In the genomic region with DNA sequence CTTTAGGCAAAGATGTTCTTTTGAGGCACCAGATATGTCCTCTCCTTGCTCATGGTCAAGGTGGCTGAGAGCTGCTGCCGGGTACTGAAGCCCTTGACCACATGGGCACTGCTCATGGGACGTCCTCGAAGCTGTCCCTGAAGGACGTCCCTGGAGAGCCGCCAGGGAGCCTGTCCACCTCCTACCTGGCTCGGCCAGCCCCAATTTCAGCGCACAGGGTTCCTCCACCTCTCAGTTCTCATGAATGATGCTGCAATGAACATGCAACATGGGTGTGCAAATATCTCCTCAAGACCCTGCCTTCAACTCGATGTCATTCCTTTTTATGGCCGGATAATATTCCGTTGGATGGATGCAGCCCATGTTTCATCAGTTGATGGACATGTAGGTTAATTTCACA, we compare ENCODE assay signal across 17 cellular contexts. TPM values are rescaled to one million over a fixed set of nuclear protein-coding genes. Genes with fewer than 3 reads are reported as not detected.
DNase-seq lines count a peak whose midpoint lies in the region; ATAC-seq, FAIRE-seq and TF ChIP-seq lines count a peak whose summit lies in the region.
"Had no signal": no experiment of that assay in that cellular context is flagged by ENCODE, and none has a peak within 500 bp of the region (broad histone marks: within the 10 kb centered on the region; RNA-seq: fewer than 3 reads in every experiment).

No MANE protein-coding gene starts in this region.

- no peak overlapping the region for H3K27ac Mint-ChIP-seq in activated CD8-positive, alpha-beta memory T cell treated with anti-CD3 and anti-CD28 coated beads, Interleukin-2, amount 10 ng/mL, durations not matched to agents 7 days and 5 days
- H3K27ac Mint-ChIP-seq: CD4-positive, alpha-beta memory T cell; HFFc6 had no signal

- H3K27ac ChIP-seq in hepatocyte: no peak overlapping the region
- no peak overlapping the region for H3K27ac ChIP-seq in HepG2 (ENCODE audit: extremely low read length, insufficient read depth, low read length)
- H3K27ac ChIP-seq: HL-60 had no signal

- H3K4me1 Mint-ChIP-seq in activated CD8-positive, alpha-beta memory T cell treated with anti-CD3 and anti-CD28 coated beads, Interleukin-2, amount 10 ng/mL, durations not matched to agents 7 days and 5 days: peaks cover 12% of the 10 kb centered on the region

- TF ChIP-seq CTCF in hepatocyte (IDR thresholded peaks at IDR 0.05; ENCODE audit: poor library complexity) (no peak), HepG2 (CRISPR knock-in tag; IDR thresholded peaks at IDR 0.05) (no peak), BE2C (IDR thresholded peaks at IDR 0.05; ENCODE audit: low read depth, low read length) (no peak)

- H3K9me3 ChIP-seq in hepatocyte (ENCODE audit: low read depth): no peaks in the 10 kb centered on the region
- H3K9me3 ChIP-seq in HepG2 (ENCODE audit: low read length): peaks cover 3% of the 10 kb centered on the region
- H3K9me3 ChIP-seq in BE2C: no peaks in the 10 kb centered on the region

- no peak overlapping the region for H3K9ac ChIP-seq in HepG2 (ENCODE audit: insufficient read depth, low read depth, low read length)

- no TSS peak for BruUV-seq in HepG2 (replicated peaks; lab: Mats Ljungman, UMichigan)

- peak; percentile 40 for DNase-seq in activated CD8-positive, alpha-beta memory T cell treated with anti-CD3 and anti-CD28 coated beads for 24 hours
- DNase-seq in activated CD8-positive, alpha-beta memory T cell treated with anti-CD3 and anti-CD28 coated beads, Interleukin-2, amount 10 ng/mL, durations not matched to agents 7 days and 5 days: no peak
- DNase-seq in hepatocyte (ENCODE audit: low spot score): no peak
- DNase-seq in HepG2 (ENCODE audit: low spot score): no peak
- DNase-seq in EL: no peak
- DNase-seq in BE2C: no peak
- DNase-seq: CD4-positive, alpha-beta memory T cell; DMS153; DMS79; GF-D8; GOT3; H7; HFFc6; IMR-90 had no signal

- POLR2A ChIA-PET in HepG2 (lab: Yijun Ruan, JAX): interaction anchor here (0.8 to 1.6 kb wide), 6 partner anchors 11 to 71 kb away, joined by 3 to 15 read pairs (median 4); a partner anchor contains a TSS

- no peak for ATAC-seq in activated CD8-positive, alpha-beta memory T cell treated with anti-CD3 and anti-CD28 coated beads, Interleukin-2, amount 10 ng/mL, durations not matched to agents 7 days and 5 days
- ATAC-seq in HepG2: no peak
- ATAC-seq: HCT116 had no signal

- TF ChIP-seq POLR2A in HepG2 (IDR thresholded peaks at IDR 0.05; ENCODE audit: insufficient read depth in 1 of 2, low read depth in 2 of 2, low read length in 2 of 2): no peak

- H3K36me3 Mint-ChIP-seq in activated CD8-positive, alpha-beta memory T cell treated with anti-CD3 and anti-CD28 coated beads, Interleukin-2, amount 10 ng/mL, durations not matched to agents 7 days and 5 days: peaks cover 3% of the 10 kb centered on the region

- no peak overlapping the region for H3K4me3 ChIP-seq in hepatocyte
- H3K4me3 ChIP-seq in HepG2 (replicated peaks in 1 of 3; ENCODE audit: insufficient read depth in 1 of 3, low read depth in 2 of 3, low read length in 3 of 3): peak overlapping the region in 1 of 3 experiments; percentile 51; a peak in 2 of 6 replicates
- no peak overlapping the region for H3K4me3 ChIP-seq in BE2C (ENCODE audit: low read depth, low read length)

- intact Hi-C loops in HepG2 (cut with micrococcal nuclease; ENCODE audit: unreplicated experiment): no loop called here

- no peaks in the 10 kb centered on the region for H3K9me2 ChIP-seq in hepatocyte (replicated peaks; ENCODE audit: insufficient read depth)

- TF ChIP-seq EP300 in HepG2 (IDR thresholded peaks at IDR 0.05; ENCODE audit: low read depth in 2 of 2, low read length in 2 of 2) (no peak), HepG2 (CRISPR knock-in tag; IDR thresholded peaks at IDR 0.05; ENCODE audit: borderline replicate concordance) (no peak)

- H3K4me2 ChIP-seq in hepatocyte (peak overlapping the region; percentile 61), HepG2 (ENCODE audit: low read depth, low read length) (peak overlapping the region; percentile 82)

- peaks cover 4% of the 10 kb centered on the region for H3K27me3 ChIP-seq in hepatocyte
- peaks cover 0 to 11% of the 10 kb centered on the region in 2 experiments; a peak in 1 of 5 replicates for H3K27me3 ChIP-seq in HepG2 (ENCODE audit: control insufficient read depth in 1 of 2, insufficient read depth in 2 of 2, low read length in 2 of 2)
- H3K27me3 ChIP-seq in BE2C: no peaks in the 10 kb centered on the region

- H3K4me3 Mint-ChIP-seq in activated CD8-positive, alpha-beta memory T cell treated with anti-CD3 and anti-CD28 coated beads, Interleukin-2, amount 10 ng/mL, durations not matched to agents 7 days and 5 days: no peak overlapping the region
- H3K4me3 Mint-ChIP-seq: CD14-positive monocyte, HFFc6 had no signal

- no peak for TF ChIP-seq RAD21 in HepG2 (CRISPR knock-in tag; IDR thresholded peaks at IDR 0.05)

- H4K20me1 ChIP-seq in hepatocyte (ENCODE audit: insufficient read depth, poor library complexity, severe bottlenecking) (no peaks in the 10 kb centered on the region), HepG2 (ENCODE audit: insufficient read depth, low read length) (no peaks in the 10 kb centered on the region)

- H2AFZ ChIP-seq in hepatocyte: no peak overlapping the region
- H2AFZ ChIP-seq in HepG2 (ENCODE audit: low read length): no peak overlapping the region

- H3K79me2 ChIP-seq in hepatocyte (no peaks in the 10 kb centered on the region), HepG2 (ENCODE audit: insufficient read depth, low read length) (no peaks in the 10 kb centered on the region)

- WGBS in hepatocyte (ENCODE audit: low lambda C conversion rate, missing lambda C conversion rate): 94% methylated on average over 10 of the region's 10 CpGs
- 76% methylated on average over 10 of the region's 10 CpGs for WGBS in HepG2 (ENCODE audit: low lambda C conversion rate)

- H3K4me1 ChIP-seq in hepatocyte (ENCODE audit: insufficient read depth) (peaks cover 24% of the 10 kb centered on the region), HepG2 (ENCODE audit: insufficient read depth, low read length) (peaks cover 39% of the 10 kb centered on the region), BE2C (no peaks in the 10 kb centered on the region)

- H3K9me3 Mint-ChIP-seq in activated CD8-positive, alpha-beta memory T cell treated with anti-CD3 and anti-CD28 coated beads, Interleukin-2, amount 10 ng/mL, durations not matched to agents 7 days and 5 days (ENCODE audit: low read depth): peaks cover 6% of the 10 kb centered on the region

- in situ Hi-C loops in HepG2 (cut with HindIII; ENCODE audit: extremely low pct_ligation_motif_present, low pct_unique_long_range_greater_than_20kb): no loop called here

- H3K36me3 ChIP-seq in hepatocyte (replicated peaks; ENCODE audit: insufficient read depth, low read depth) (no peaks in the 10 kb centered on the region), HepG2 (replicated peaks in 1 of 2; ENCODE audit: control insufficient read depth in 1 of 2, insufficient read depth in 2 of 2, low read length in 2 of 2) (no peaks in the 10 kb centered on the region), BE2C (no peaks in the 10 kb centered on the region)

- FAIRE-seq in HepG2 (lab: Jason Lieb, UNC): no peak

- peaks cover 16% of the 10 kb centered on the region for H3K27me3 Mint-ChIP-seq in activated CD8-positive, alpha-beta memory T cell treated with anti-CD3 and anti-CD28 coated beads, Interleukin-2, amount 10 ng/mL, durations not matched to agents 7 days and 5 days

- CTCF ChIA-PET in activated CD8-positive, alpha-beta memory T cell treated with anti-CD3 and anti-CD28 coated beads, Interleukin-2, amount 10 ng/mL, durations not matched to agents 7 days and 5 days (lab: Charles Lee): no interaction called here
- CTCF ChIA-PET in HepG2 (lab: Yijun Ruan, JAX; ENCODE audit: low intra/inter-chr PET ratio, low total read pairs): no interaction called here

RNA-seq across cellular contexts. Expression of a gene that starts 24.4 kb away (rescaled TPM):
- 10 to 100 TPM; 33.3 to 35.8 TPM for total RNA-seq in activated CD8-positive, alpha-beta memory T cell treated with anti-CD3 and anti-CD28 coated beads, Interleukin-2, amount 10 ng/mL, durations not matched to agents 7 days and 5 days
- total RNA-seq in hepatocyte (33.3 and 40.9 TPM in 2 replicates), HepG2 (2016; rRNA removed; fragmentation: Illumina TruSeq; extraction: Trizol) (19.4 and 25.9 TPM in 2 replicates)
- polyA plus RNA-seq in hepatocyte (80.9 and 84.0 TPM in 2 replicates), HepG2 (2011; rRNA removed) (44.2 and 47.5 TPM in 2 replicates)
- total RNA-seq in HepG2 (2016; cell fraction: cytosol; rRNA removed; fragmentation: Illumina TruSeq; extraction: Trizol; ENCODE audit: low read depth): 21.8 and 24.1 TPM in 2 replicates
- total RNA-seq in HepG2 (2016; cell fraction: insoluble cytoplasmic fraction; rRNA removed; fragmentation: Illumina TruSeq; extraction: Trizol): 18.0 and 24.4 TPM in 2 replicates
- 16.0 and 17.9 TPM in 2 replicates for total RNA-seq in HepG2 (2016; cell fraction: membrane; rRNA removed; fragmentation: Illumina TruSeq; extraction: Trizol)
- 11.3 and 14.6 TPM in 2 replicates for total RNA-seq in HepG2 (2016; cell fraction: nucleus; rRNA removed; fragmentation: Illumina TruSeq; extraction: Trizol)
- polyA plus RNA-seq in HepG2 (2011; cell fraction: cytosol; rRNA removed): 27.1 and 38.7 TPM in 2 replicates
- 59.6 and 61.9 TPM in 2 replicates for polyA plus RNA-seq in HepG2 (2011; cell fraction: nucleus; rRNA removed)
- polyA plus RNA-seq in HepG2 (2012): 31.4 and 32.5 TPM in 2 replicates
- 23.1 and 26.1 TPM in 2 replicates for polyA plus RNA-seq in HepG2 (2016; cell fraction: cytosol; fragmentation: Illumina TruSeq; extraction: Trizol; ENCODE audit: low read depth)
- polyA plus RNA-seq in HepG2 (2016; cell fraction: insoluble cytoplasmic fraction; fragmentation: Illumina TruSeq; extraction: Trizol; ENCODE audit: low read depth): 40.7 and 53.4 TPM in 2 replicates
- polyA plus RNA-seq in HepG2 (2016; cell fraction: membrane; fragmentation: Illumina TruSeq; extraction: Trizol; ENCODE audit: low read depth): 25.9 and 29.3 TPM in 2 replicates
- polyA plus RNA-seq in HepG2 (2016; cell fraction: nucleus; fragmentation: Illumina TruSeq; extraction: Trizol; ENCODE audit: insufficient read depth, low read depth): 27.5 and 35.7 TPM in 2 replicates
- polyA minus RNA-seq in HepG2 (2011; rRNA and poly(A)+ RNA removed; ENCODE audit: low replicate concordance): 19.2 and 101 TPM in 2 replicates
- 14.2 and 15.4 TPM in 2 replicates for polyA minus RNA-seq in HepG2 (2011; cell fraction: cytosol; rRNA and poly(A)+ RNA removed)
- 17.4 and 24.5 TPM in 2 replicates for polyA minus RNA-seq in HepG2 (2011; cell fraction: nucleus; rRNA and poly(A)+ RNA removed)
- polyA plus RNA-seq in BE2C (2012; ENCODE audit: insufficient read depth, insufficient read length, low read depth): 38.5 TPM

RNA-seq across cellular contexts. Expression of a gene that starts 55.9 kb away (rescaled TPM):
- total RNA-seq in activated CD8-positive, alpha-beta memory T cell treated with anti-CD3 and anti-CD28 coated beads, Interleukin-2, amount 10 ng/mL, durations not matched to agents 7 days and 5 days: under 1 TPM in 1 of 2 experiments, not detected in 1; 0.40 TPM
- total RNA-seq in hepatocyte (4.7 and 6.8 TPM in 2 replicates), HepG2 (2016; rRNA removed; fragmentation: Illumina TruSeq; extraction: Trizol) (0.84 and 1.1 TPM in 2 replicates)
- polyA plus RNA-seq in hepatocyte (13.6 and 15.1 TPM in 2 replicates), HepG2 (2011; rRNA removed) (0.74 and 2.3 TPM in 2 replicates)
- 0.35 and 0.40 TPM in 2 replicates for total RNA-seq in HepG2 (2016; cell fraction: cytosol; rRNA removed; fragmentation: Illumina TruSeq; extraction: Trizol; ENCODE audit: low read depth)
- 0.19 and 0.93 TPM in 2 replicates for total RNA-seq in HepG2 (2016; cell fraction: insoluble cytoplasmic fraction; rRNA removed; fragmentation: Illumina TruSeq; extraction: Trizol)
- total RNA-seq in HepG2 (2016; cell fraction: membrane; rRNA removed; fragmentation: Illumina TruSeq; extraction: Trizol): 1.1 and 1.3 TPM in 2 replicates
- 1.3 and 1.7 TPM in 2 replicates for total RNA-seq in HepG2 (2016; cell fraction: nucleus; rRNA removed; fragmentation: Illumina TruSeq; extraction: Trizol)
- 0.62 and 0.65 TPM in 2 replicates for polyA plus RNA-seq in HepG2 (2011; cell fraction: cytosol; rRNA removed)
- 7.2 and 9.9 TPM in 2 replicates for polyA plus RNA-seq in HepG2 (2011; cell fraction: nucleus; rRNA removed)
- 0.54 and 1.4 TPM in 2 replicates for polyA plus RNA-seq in HepG2 (2012)
- polyA plus RNA-seq in HepG2 (2016; cell fraction: cytosol; fragmentation: Illumina TruSeq; extraction: Trizol; ENCODE audit: low read depth): 0.18 and 0.59 TPM in 2 replicates
- 0.59 and 0.72 TPM in 2 replicates for polyA plus RNA-seq in HepG2 (2016; cell fraction: insoluble cytoplasmic fraction; fragmentation: Illumina TruSeq; extraction: Trizol; ENCODE audit: low read depth)
- 0.64 and 0.85 TPM in 2 replicates for polyA plus RNA-seq in HepG2 (2016; cell fraction: membrane; fragmentation: Illumina TruSeq; extraction: Trizol; ENCODE audit: low read depth)
- 1.8 and 3.3 TPM in 2 replicates for polyA plus RNA-seq in HepG2 (2016; cell fraction: nucleus; fragmentation: Illumina TruSeq; extraction: Trizol; ENCODE audit: insufficient read depth, low read depth)
- polyA minus RNA-seq in HepG2 (2011; rRNA and poly(A)+ RNA removed; ENCODE audit: low replicate concordance): 0.62 and 1.2 TPM in 2 replicates
- polyA minus RNA-seq in HepG2 (2011; cell fraction: cytosol; rRNA and poly(A)+ RNA removed): 0.88 and 1.3 TPM in 2 replicates
- polyA minus RNA-seq in HepG2 (2011; cell fraction: nucleus; rRNA and poly(A)+ RNA removed): 0.90 and 3.0 TPM in 2 replicates
- 21.6 TPM for polyA plus RNA-seq in BE2C (2012; ENCODE audit: insufficient read depth, insufficient read length, low read depth)
- polyA plus RNA-seq: CD14-positive monocyte had no signal
